ENCODE assay signal across 21 cellular contexts in the genomic region with DNA sequence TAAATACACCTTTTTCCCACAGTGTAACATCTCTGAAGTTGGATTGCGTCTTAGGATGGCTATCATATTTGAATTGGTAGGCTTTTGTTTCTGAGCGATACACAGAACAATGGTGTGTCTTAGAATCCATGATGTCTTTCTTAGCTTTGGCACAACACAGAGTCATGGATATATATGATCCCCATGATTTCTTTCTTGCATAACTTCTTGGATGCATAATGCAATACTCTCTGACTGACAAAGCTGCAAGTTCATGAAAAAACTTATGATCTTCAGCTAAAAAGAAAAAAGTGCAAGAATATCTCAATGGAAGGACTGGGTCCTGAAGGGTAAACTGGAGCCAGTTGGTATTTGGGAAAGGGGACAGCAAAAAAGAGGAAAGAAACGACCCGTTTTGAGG. TPM values are rescaled to one million over a fixed set of nuclear protein-coding genes. Genes with fewer than 3 reads are reported as not detected.
DNase-seq lines count a peak whose midpoint lies in the region; ATAC-seq and TF ChIP-seq lines count a peak whose summit lies in the region.
"Had no signal": no experiment of that assay in that cellular context is flagged by ENCODE, and none has a peak within 500 bp of the region (broad histone marks: within the 10 kb centered on the region; RNA-seq: fewer than 3 reads in every experiment).

No MANE protein-coding gene starts in this region.

- no peak for DNase-seq in activated naive CD8-positive, alpha-beta T cell treated with anti-CD3 and anti-CD28 coated beads for 36 hours
- no peak for DNase-seq in CD8-positive, alpha-beta T cell
- DNase-seq in central memory CD8-positive, alpha-beta T cell (ENCODE audit: low spot score in 2 of 2), result no peak
- DNase-seq in osteoblast (ENCODE audit: insufficient read length, low spot score, missing footprints), result peak; percentile 31
- DNase-seq in head of caudate nucleus, result no peak
- DNase-seq in GM03348 (ENCODE audit: low spot score), result no peak
- DNase-seq: AML-193, DMS 273 treated with DMSO at 0.1 percent for 48 hours, GOT3, HFFc6, MG63, NCI-H1105 treated with DMSO at 0.1 percent for 48 hours, NCI-H187, NCI-H446 treated with DMSO at 0.1 percent for 48 hours, NCI-H748 treated with DMSO at 0.1 percent for 48 hours, PC-9 had no signal

- no peak overlapping the region for H2AFZ ChIP-seq in osteoblast (ENCODE audit: low read length)
- H2AFZ ChIP-seq: PC-9 had no signal

- no peaks in the 10 kb centered on the region for H4K20me1 ChIP-seq in osteoblast (ENCODE audit: insufficient read depth, low read length)

- H3K36me3 Mint-ChIP-seq in activated naive CD8-positive, alpha-beta T cell, result no peaks in the 10 kb centered on the region
- peaks cover 2% of the 10 kb centered on the region for H3K36me3 Mint-ChIP-seq in activated naive CD8-positive, alpha-beta T cell treated with anti-CD3 and anti-CD28 coated beads for 36 hours
- no peaks in the 10 kb centered on the region for H3K36me3 Mint-ChIP-seq in CD8-positive, alpha-beta T cell
- H3K36me3 Mint-ChIP-seq in central memory CD8-positive, alpha-beta T cell (ENCODE audit: insufficient read depth), result peaks cover 2% of the 10 kb centered on the region

- H3K4me3 Mint-ChIP-seq in activated naive CD8-positive, alpha-beta T cell, result peak overlapping the region; percentile 52
- H3K4me3 Mint-ChIP-seq in activated naive CD8-positive, alpha-beta T cell treated with anti-CD3 and anti-CD28 coated beads for 36 hours, result no peak overlapping the region
- peak overlapping the region; percentile 32 for H3K4me3 Mint-ChIP-seq in CD8-positive, alpha-beta T cell
- peak overlapping the region; percentile 25 for H3K4me3 Mint-ChIP-seq in central memory CD8-positive, alpha-beta T cell
- H3K4me3 Mint-ChIP-seq: HFFc6 had no signal

- H3K27me3 ChIP-seq in CD8-positive, alpha-beta T cell (ENCODE audit: insufficient read depth, low read length), result no peaks in the 10 kb centered on the region
- H3K27me3 ChIP-seq in osteoblast (ENCODE audit: insufficient read depth, low read length), result no peaks in the 10 kb centered on the region
- H3K27me3 ChIP-seq: MG63 had no signal

- CTCF ChIA-PET in CD8-positive, alpha-beta T cell (lab: Charles Lee), result interaction anchor here (1.0 to 2.9 kb wide), 6 partner anchors 10 to 208 kb away, joined by 3 to 10 read pairs (median 4); no protein-coding TSS in a partner anchor

- peaks cover 5% of the 10 kb centered on the region for H3K27me3 Mint-ChIP-seq in activated naive CD8-positive, alpha-beta T cell
- peaks cover 25% of the 10 kb centered on the region for H3K27me3 Mint-ChIP-seq in activated naive CD8-positive, alpha-beta T cell treated with anti-CD3 and anti-CD28 coated beads for 36 hours
- peaks cover 14% of the 10 kb centered on the region for H3K27me3 Mint-ChIP-seq in CD8-positive, alpha-beta T cell (ENCODE audit: low read depth)
- H3K27me3 Mint-ChIP-seq in central memory CD8-positive, alpha-beta T cell, result peaks cover 86% of the 10 kb centered on the region

- no peak overlapping the region for H3K27ac ChIP-seq in CD8-positive, alpha-beta T cell (ENCODE audit: low read depth, low read length)
- H3K27ac ChIP-seq in osteoblast (ENCODE audit: low read depth, low read length), result no peak overlapping the region
- H3K27ac ChIP-seq: A549, KMS-11, PC-9 had no signal

- no peak overlapping the region for H3K4me2 ChIP-seq in osteoblast (ENCODE audit: insufficient read depth, low read length)
- H3K4me2 ChIP-seq: A549, KMS-11, PC-9 had no signal

- no peak for TF ChIP-seq CTCF in CD8-positive, alpha-beta T cell (IDR thresholded peaks at IDR 0.05)
- TF ChIP-seq CTCF in osteoblast (IDR thresholded peaks at IDR 0.05; ENCODE audit: extremely low read depth, low read depth, low read length), result no peak

- intact Hi-C loops in CD8-positive, alpha-beta T cell (cut with DNase I, micrococcal nuclease), result no loop called here
- intact Hi-C loops in head of caudate nucleus (cut with DNase I), result loop anchor here (2.0 kb wide), 1 partner anchor 16 kb away; no protein-coding TSS in a partner anchor

- no peak for ATAC-seq in CD8-positive, alpha-beta T cell
- no peak for ATAC-seq in central memory CD8-positive, alpha-beta T cell (replicated peaks; ENCODE audit: extremely low read depth, poor library complexity, severe bottlenecking)
- ATAC-seq in HG02798 (IDR thresholded peaks at IDR 0.05; ENCODE audit: poor library complexity, unreplicated experiment), result no peak
- ATAC-seq: A549 had no signal

- H3K9me3 ChIP-seq in CD8-positive, alpha-beta T cell (ENCODE audit: low read length), result no peaks in the 10 kb centered on the region
- H3K9me3 ChIP-seq in osteoblast (ENCODE audit: low read depth, low read length), result no peaks in the 10 kb centered on the region
- H3K9me3 ChIP-seq: A549, MG63 had no signal

- no peak overlapping the region for H3K27ac Mint-ChIP-seq in activated naive CD8-positive, alpha-beta T cell
- H3K27ac Mint-ChIP-seq in activated naive CD8-positive, alpha-beta T cell treated with anti-CD3 and anti-CD28 coated beads for 36 hours, result no peak overlapping the region
- H3K27ac Mint-ChIP-seq in CD8-positive, alpha-beta T cell, result no peak overlapping the region
- no peak overlapping the region for H3K27ac Mint-ChIP-seq in central memory CD8-positive, alpha-beta T cell (ENCODE audit: low read depth)
- H3K27ac Mint-ChIP-seq: HFFc6 had no signal

- no peaks in the 10 kb centered on the region for H3K79me2 ChIP-seq in osteoblast (ENCODE audit: insufficient read depth, low read length)

- POLR2A ChIA-PET in CD8-positive, alpha-beta T cell (lab: Charles Lee), result interaction anchor here (0.6 to 1.1 kb wide), 2 partner anchors 42 to 65 kb away, joined by 3 read pairs; no protein-coding TSS in a partner anchor

- H3K4me3 ChIP-seq in CD8-positive, alpha-beta T cell (ENCODE audit: low read depth, low read length), result no peak overlapping the region
- H3K4me3 ChIP-seq in osteoblast (ENCODE audit: insufficient read depth, low read length), result no peak overlapping the region
- H3K4me3 ChIP-seq: A549, MG63, PC-9 had no signal

- H3K9me3 Mint-ChIP-seq in activated naive CD8-positive, alpha-beta T cell (ENCODE audit: low read depth), result no peaks in the 10 kb centered on the region
- H3K9me3 Mint-ChIP-seq in activated naive CD8-positive, alpha-beta T cell treated with anti-CD3 and anti-CD28 coated beads for 36 hours, result no peaks in the 10 kb centered on the region
- no peaks in the 10 kb centered on the region for H3K9me3 Mint-ChIP-seq in CD8-positive, alpha-beta T cell
- H3K9me3 Mint-ChIP-seq in central memory CD8-positive, alpha-beta T cell, result no peaks in the 10 kb centered on the region
- H3K9me3 Mint-ChIP-seq: HFFc6 had no signal

- H3K36me3 ChIP-seq in CD8-positive, alpha-beta T cell (ENCODE audit: insufficient read depth, low read length), result no peaks in the 10 kb centered on the region
- no peaks in the 10 kb centered on the region for H3K36me3 ChIP-seq in osteoblast (ENCODE audit: insufficient read depth, low read length)
- H3K36me3 ChIP-seq: MG63 had no signal

- peaks cover 25% of the 10 kb centered on the region for H3K4me1 Mint-ChIP-seq in activated naive CD8-positive, alpha-beta T cell (ENCODE audit: low read depth)
- H3K4me1 Mint-ChIP-seq in activated naive CD8-positive, alpha-beta T cell treated with anti-CD3 and anti-CD28 coated beads for 36 hours, result peaks cover 16% of the 10 kb centered on the region
- H3K4me1 Mint-ChIP-seq in CD8-positive, alpha-beta T cell (ENCODE audit: low read depth), result peaks cover 21% of the 10 kb centered on the region
- peaks cover 24% of the 10 kb centered on the region for H3K4me1 Mint-ChIP-seq in central memory CD8-positive, alpha-beta T cell

- H3K4me1 ChIP-seq in CD8-positive, alpha-beta T cell (ENCODE audit: insufficient read depth, low read length), result peaks cover 20% of the 10 kb centered on the region
- peaks cover 24% of the 10 kb centered on the region for H3K4me1 ChIP-seq in osteoblast (ENCODE audit: insufficient read depth, low read length)
- H3K4me1 ChIP-seq: A549 had no signal

RNA-seq across cellular contexts. Expression of a gene that starts 48.1 kb away (rescaled TPM):
- under 1 TPM; 0.24 to 0.25 TPM for total RNA-seq in activated naive CD8-positive, alpha-beta T cell treated with anti-CD3 and anti-CD28 coated beads for 36 hours
- not detected for total RNA-seq in CD8-positive, alpha-beta T cell
- total RNA-seq in osteoblast, result 0.29 and 0.72 TPM in 2 replicates
- total RNA-seq: Daoy had no signal
